ENCODE assay signal across 8 cellular contexts in genomic region chr5:102866315-102866693, GRCh38.
DNase-seq lines count a peak whose midpoint lies in the region; ATAC-seq and TF ChIP-seq lines count a peak whose summit lies in the region.

No MANE protein-coding gene starts in this region.

- WGBS in HUES64 = 2% methylated on average over 2 of the region's 6 CpGs

- H3K9me3 Mint-ChIP-seq in central memory CD8-positive, alpha-beta T cell = no peaks in the 10 kb centered on the region
- no peaks in the 10 kb centered on the region for H3K9me3 Mint-ChIP-seq in memory B cell

- peaks cover 16% of the 10 kb centered on the region for H3K4me1 Mint-ChIP-seq in central memory CD8-positive, alpha-beta T cell
- peaks cover 7% of the 10 kb centered on the region for H3K4me1 Mint-ChIP-seq in memory B cell

- TF ChIP-seq POLR2A in vagina (IDR thresholded peaks at IDR 0.05) = no peak

- H3K36me3 Mint-ChIP-seq in central memory CD8-positive, alpha-beta T cell (ENCODE audit: insufficient read depth) = peaks cover 8% of the 10 kb centered on the region
- peaks cover 6% of the 10 kb centered on the region for H3K36me3 Mint-ChIP-seq in memory B cell

- no peaks in the 10 kb centered on the region for H3K9me3 ChIP-seq in HUES64 (ENCODE audit: insufficient read depth, low read depth, low read length)
- no peaks in the 10 kb centered on the region for H3K9me3 ChIP-seq in vagina

- peak overlapping the region; percentile 53 for H3K27ac Mint-ChIP-seq in central memory CD8-positive, alpha-beta T cell (ENCODE audit: low read depth)
- no peak overlapping the region for H3K27ac Mint-ChIP-seq in memory B cell

- peak overlapping the region; percentile 87 for H3K27ac ChIP-seq in HUES64 (ENCODE audit: low read depth, low read length)
- peak overlapping the region; percentile 88 for H3K27ac ChIP-seq in vagina

- no peak for DNase-seq in GM12865 (ENCODE audit: low read depth)
- DNase-seq in central memory CD8-positive, alpha-beta T cell (ENCODE audit: low spot score in 2 of 2) = no peak
- DNase-seq in memory B cell (ENCODE audit: low spot score in 2 of 2) = no peak
- no peak for DNase-seq in vagina (ENCODE audit: extremely low spot score in 2 of 2)
- DNase-seq in NCI-H187 treated with DMSO at 0.1 percent for 48 hours (lab: John Stamatoyannopoulos, UW) = no peak
- no peak for DNase-seq in iPS-NIHi7 (ENCODE audit: extremely low spot score)
- DNase-seq in SK-N-DZ (ENCODE audit: low spot score) = no peak

- no peaks in the 10 kb centered on the region for H3K27me3 Mint-ChIP-seq in central memory CD8-positive, alpha-beta T cell
- H3K27me3 Mint-ChIP-seq in memory B cell = peaks cover 8% of the 10 kb centered on the region

- H3K9ac ChIP-seq in HUES64 (ENCODE audit: low read depth, low read length) = peak overlapping the region; percentile 76

- H3K36me3 ChIP-seq in HUES64 (ENCODE audit: insufficient read depth, low read length) (no peaks in the 10 kb centered on the region; the same call in 1 of the 2 replicates), vagina (no peaks in the 10 kb centered on the region)

- intact Hi-C loops in vagina (cut with DNase I) = no loop called here

- H3K4me1 ChIP-seq in HUES64 (ENCODE audit: insufficient read depth, low read length) (peaks cover 45% of the 10 kb centered on the region), vagina (peaks cover 60% of the 10 kb centered on the region)

- H3K27me3 ChIP-seq in HUES64 (ENCODE audit: insufficient read depth, low read length) (0 out of 2 replicates have a peak, but pooled peaks cover 5% of the 10 kb centered on the region), vagina (no peaks in the 10 kb centered on the region)

- H3K4me3 ChIP-seq in GM12865 (ENCODE audit: low read depth, low read length) (peak overlapping the region; percentile 54), HUES64 (ENCODE audit: low read length) (peak overlapping the region; percentile 72), vagina (peak overlapping the region; percentile 57 to 77)

- no peak for ATAC-seq in central memory CD8-positive, alpha-beta T cell (replicated peaks; ENCODE audit: extremely low read depth, poor library complexity, severe bottlenecking)
- ATAC-seq in memory B cell (ENCODE audit: low read depth) = peak; percentile 24

- TF ChIP-seq CTCF in GM12865 (IDR thresholded peaks at IDR 0.05; ENCODE audit: insufficient read depth, low read depth, low read length, missing control alignments) = no peak
- TF ChIP-seq CTCF in vagina (IDR thresholded peaks at IDR 0.05) = no peak

- peak overlapping the region; percentile 74 for H3K4me3 Mint-ChIP-seq in central memory CD8-positive, alpha-beta T cell
- H3K4me3 Mint-ChIP-seq in memory B cell = peak overlapping the region; percentile 75
